Comparison of ENCODE assay signal across 9 cellular contexts in genomic region chr2:65370387-65371093, GRCh38.
DNase-seq lines count a peak whose midpoint lies in the region; TF ChIP-seq lines count a peak whose summit lies in the region.
"Had no signal": no experiment of that assay in that cellular context is flagged by ENCODE, and none has a peak within 500 bp of the region (broad histone marks: within the 10 kb centered on the region; RNA-seq: fewer than 3 reads in every experiment).

No MANE protein-coding gene starts in this region.

- no peaks in the 10 kb centered on the region for H3K36me3 Mint-ChIP-seq in chondrocyte (ENCODE audit: low read depth)

- H3K27me3 ChIP-seq in KMS-11 (ENCODE audit: insufficient read depth, low read depth): no peaks in the 10 kb centered on the region
- no peaks in the 10 kb centered on the region for H3K27me3 ChIP-seq in subcutaneous abdominal adipose tissue (ENCODE audit: control insufficient read depth in 5 of 5, insufficient read depth in 4 of 5, low read length in 5 of 5)

- H3K4me1 ChIP-seq in KMS-11 (ENCODE audit: low read depth, poor library complexity, severe bottlenecking) (peaks cover 95% of the 10 kb centered on the region), subcutaneous abdominal adipose tissue (ENCODE audit: control insufficient read depth in 5 of 5, insufficient read depth in 5 of 5, low read length in 5 of 5) (peaks cover 11 to 62% (median 34%) of the 10 kb centered on the region in 5 donors)

- no peaks in the 10 kb centered on the region for H3K36me3 ChIP-seq in KMS-11 (ENCODE audit: insufficient read depth)
- H3K36me3 ChIP-seq in subcutaneous abdominal adipose tissue (ENCODE audit: control insufficient read depth in 5 of 5, insufficient read depth in 5 of 5, low read length in 5 of 5): no peaks in the 10 kb centered on the region

- H3K9me3 Mint-ChIP-seq in chondrocyte (ENCODE audit: low read depth): no peaks in the 10 kb centered on the region

- no peak overlapping the region for H2AFZ ChIP-seq in KMS-11 (ENCODE audit: low read depth)

- peaks cover 53% of the 10 kb centered on the region for H3K4me1 Mint-ChIP-seq in chondrocyte (ENCODE audit: low read depth)

- peak overlapping the region; percentile 50 for H3K27ac Mint-ChIP-seq in chondrocyte (ENCODE audit: unreplicated experiment)

- TF ChIP-seq CTCF in KMS-11 (conservative IDR thresholded peaks at IDR 0.05; ENCODE audit: low read depth, low read length): no peak
- no peak for TF ChIP-seq CTCF in chondrocyte (IDR thresholded peaks at IDR 0.05)

- H3K4me3 ChIP-seq in KMS-11 (IDR thresholded peaks at IDR 0.05; ENCODE audit: insufficient read depth, low read depth, low read length): no peak overlapping the region
- no peak overlapping the region for H3K4me3 ChIP-seq in subcutaneous abdominal adipose tissue (ENCODE audit: low read depth in 1 of 5, low read length in 5 of 5)

- H3K9me3 ChIP-seq in subcutaneous abdominal adipose tissue (ENCODE audit: control insufficient read depth in 5 of 5, low read length in 5 of 5): no peaks in the 10 kb centered on the region

- no peak overlapping the region for H3K9ac ChIP-seq in KMS-11
- no peak overlapping the region for H3K9ac ChIP-seq in subcutaneous abdominal adipose tissue (ENCODE audit: low read length in 5 of 5)

- H3K4me2 ChIP-seq in KMS-11: peak overlapping the region; percentile 55

- no peaks in the 10 kb centered on the region for H4K20me1 ChIP-seq in KMS-11 (ENCODE audit: insufficient read depth)

- no peak overlapping the region for H3K4me3 Mint-ChIP-seq in chondrocyte (ENCODE audit: unreplicated experiment)

- H3K27me3 Mint-ChIP-seq in chondrocyte (ENCODE audit: low read depth): no peaks in the 10 kb centered on the region

- H3K79me2 ChIP-seq in KMS-11 (ENCODE audit: insufficient read depth, low read depth): peaks cover 89% of the 10 kb centered on the region; the same call in 1 of the 2 replicates

- peak; percentile 10 for DNase-seq in NCI-H2196 (lab: John Stamatoyannopoulos, UW; ENCODE audit: unreplicated experiment)
- no peak for DNase-seq in NCI-H2196 treated with DMSO at 0.1 percent for 48 hours (lab: John Stamatoyannopoulos, UW; ENCODE audit: unreplicated experiment)
- no peak for DNase-seq in chondrocyte (ENCODE audit: low spot score)
- no peak for DNase-seq in NCI-H748 (lab: John Stamatoyannopoulos, UW; ENCODE audit: unreplicated experiment)
- DNase-seq in activated CD8-positive, alpha-beta memory T cell treated with anti-CD3 and anti-CD28 coated beads, Interleukin-2, amount 50 U/mL, for 48 hours: no peak
- DNase-seq in cerebellum (ENCODE audit: low spot score): no peak
- DNase-seq: NCI-H1930 had no signal

- peak overlapping the region; percentile 13; the same call in 1 of the 2 replicates for H3K27ac ChIP-seq in KMS-11
- H3K27ac ChIP-seq in subcutaneous abdominal adipose tissue (ENCODE audit: low read depth, low read length): peak overlapping the region; percentile 59
